ENCODE assay signal across 24 cellular contexts in genomic region chr19:28488006-28488405, GRCh38.
DNase-seq lines count a peak whose midpoint lies in the region; ATAC-seq and TF ChIP-seq lines count a peak whose summit lies in the region.
"Had no signal": no experiment of that assay in that cellular context is flagged by ENCODE, and none has a peak within 500 bp of the region (broad histone marks: within the 10 kb centered on the region; RNA-seq: fewer than 3 reads in every experiment).

No MANE protein-coding gene starts in this region.

- H3K4me2 ChIP-seq in BLaER1, result peak overlapping the region; percentile 87
- H3K4me2 ChIP-seq in GM23338, result no peak overlapping the region
- H3K4me2 ChIP-seq: PC-9, SK-N-SH had no signal

- intact Hi-C loops in left colon (cut with DNase I, micrococcal nuclease), result no loop called here

- no peak overlapping the region for H3K4me3 ChIP-seq in BLaER1
- H3K4me3 ChIP-seq in GM23338, result no peak overlapping the region
- no peak overlapping the region for H3K4me3 ChIP-seq in endodermal cell (ENCODE audit: low read length)
- H3K4me3 ChIP-seq: K562, MG63, PC-9 had no signal

- H3K9me2 ChIP-seq in GM23338 (ENCODE audit: insufficient read depth), result no peaks in the 10 kb centered on the region
- H3K9me2 ChIP-seq: SK-N-SH had no signal

- H3K27me3 ChIP-seq in BLaER1 (no peaks in the 10 kb centered on the region), GM23338 (ENCODE audit: insufficient read depth) (no peaks in the 10 kb centered on the region), endodermal cell (ENCODE audit: control insufficient read depth, insufficient read depth, low read length, poor library complexity, severe bottlenecking) (no peaks in the 10 kb centered on the region)
- H3K27me3 ChIP-seq: MG63 had no signal

- WGBS in endodermal cell (ENCODE audit: insufficient coverage in 1 of 2, insufficient read length in 1 of 2), 2 experiments, result 88 to 90% methylated on average over 3 to 6 of the region's 6 CpGs

- TF ChIP-seq CTCF in GM23338 (conservative IDR thresholded peaks at IDR 0.05; ENCODE audit: low read depth in 2 of 2) (no peak), endodermal cell (conservative IDR thresholded peaks at IDR 0.05) (no peak)

- H3K9me3 ChIP-seq in BLaER1, result no peaks in the 10 kb centered on the region
- no peaks in the 10 kb centered on the region for H3K9me3 ChIP-seq in endodermal cell (ENCODE audit: control insufficient read depth, low read length)
- H3K9me3 ChIP-seq: Caco-2, MG63, SK-N-SH had no signal

- peaks cover 2% of the 10 kb centered on the region for H3K27me3 Mint-ChIP-seq in GM23338 (ENCODE audit: insufficient read depth, low read depth, poor library complexity)
- no peaks in the 10 kb centered on the region for H3K27me3 Mint-ChIP-seq in endodermal cell (ENCODE audit: insufficient read depth)
- H3K27me3 Mint-ChIP-seq: CD4-positive, alpha-beta memory T cell; T-cell had no signal

- H3K4me1 ChIP-seq in BLaER1 (peaks cover 76% of the 10 kb centered on the region), GM23338 (ENCODE audit: insufficient read depth) (peaks cover 3% of the 10 kb centered on the region), endodermal cell (ENCODE audit: control insufficient read depth, insufficient read depth, low read length) (no peaks in the 10 kb centered on the region)
- H3K4me1 ChIP-seq: Caco-2 had no signal

- H3K27ac ChIP-seq in BLaER1 (peak overlapping the region; percentile 91), GM23338 (ENCODE audit: low read depth) (no peak overlapping the region), endodermal cell (ENCODE audit: low read depth, low read length) (no peak overlapping the region)
- H3K27ac ChIP-seq: PC-9 had no signal

- no peaks in the 10 kb centered on the region for H3F3A ChIP-seq in GM23338 (replicated peaks; ENCODE audit: low read depth)

- H3K4me1 Mint-ChIP-seq in GM23338 (peaks cover 26% of the 10 kb centered on the region), endodermal cell (peaks cover 20% of the 10 kb centered on the region)
- H3K4me1 Mint-ChIP-seq: CD4-positive, alpha-beta memory T cell had no signal

- no peaks in the 10 kb centered on the region for H3K36me3 ChIP-seq in BLaER1
- H3K36me3 ChIP-seq in GM23338 (ENCODE audit: insufficient read depth), result no peaks in the 10 kb centered on the region
- H3K36me3 ChIP-seq in endodermal cell (ENCODE audit: control insufficient read depth, insufficient read depth, low read length), result no peaks in the 10 kb centered on the region
- H3K36me3 ChIP-seq: MG63 had no signal

- no peaks in the 10 kb centered on the region for H3K79me2 ChIP-seq in GM23338 (replicated peaks; ENCODE audit: insufficient read depth)

- peak overlapping the region; percentile 17; the same call in 1 of the 2 replicates for H3K9ac ChIP-seq in BLaER1
- H3K9ac ChIP-seq in endodermal cell (ENCODE audit: extremely low read depth, low read length, poor library complexity, severe bottlenecking), result no peak overlapping the region
- H3K9ac ChIP-seq: SK-N-SH had no signal

- H4K20me1 ChIP-seq in BLaER1 (no peaks in the 10 kb centered on the region), GM23338 (replicated peaks; ENCODE audit: insufficient read depth) (no peaks in the 10 kb centered on the region)

- H3K4me3 Mint-ChIP-seq in GM23338 (no peak overlapping the region), endodermal cell (no peak overlapping the region)
- H3K4me3 Mint-ChIP-seq: T-cell had no signal

- H3K27ac Mint-ChIP-seq in GM23338 (peak overlapping the region; percentile 74; the same call in 1 of the 2 replicates), endodermal cell (no peak overlapping the region)
- H3K27ac Mint-ChIP-seq: CD4-positive, alpha-beta memory T cell; T-cell had no signal

- DNase-seq in GM23338 (ENCODE audit: low spot score), result peak; percentile 26
- peak; percentile 87 for DNase-seq in RPMI8226
- DNase-seq in left colon, result peak; percentile 45 to 59
- DNase-seq in dedifferentiated amniotic fluid mesenchymal stem cell (ENCODE audit: extremely low spot score), result no peak
- no peak for DNase-seq in endodermal cell
- DNase-seq: Caco-2; CD4-positive, alpha-beta memory T cell; DMS 273 treated with DMSO at 0.1 percent for 48 hours; GDM1; MG63; NCI-H1092; NCI-H1436 treated with DMSO at 0.1 percent for 48 hours; NCI-H1930; NCI-H2227 treated with DMSO at 0.1 percent for 48 hours; NCI-H510A; NCI-H774; PC-9; SIG-M5; SK-N-SH; T-cell had no signal

- peak; percentile 39 for ATAC-seq in GM23338
- ATAC-seq in left colon, result peak; percentile 70
- no peak for ATAC-seq in GM19397 (IDR thresholded peaks at IDR 0.05; ENCODE audit: unreplicated experiment)
- ATAC-seq in HG03196 (IDR thresholded peaks at IDR 0.05; ENCODE audit: unreplicated experiment), result no peak
- ATAC-seq: K562, T-cell had no signal

- no peak overlapping the region for H2AFZ ChIP-seq in GM23338
- H2AFZ ChIP-seq: PC-9 had no signal

- H3K9me3 Mint-ChIP-seq in GM23338 (no peaks in the 10 kb centered on the region), endodermal cell (no peaks in the 10 kb centered on the region)
- H3K9me3 Mint-ChIP-seq: T-cell had no signal

- no peaks in the 10 kb centered on the region for H3K36me3 Mint-ChIP-seq in GM23338 (ENCODE audit: low read depth)
- no peaks in the 10 kb centered on the region for H3K36me3 Mint-ChIP-seq in endodermal cell (ENCODE audit: low read depth)
- H3K36me3 Mint-ChIP-seq: CD4-positive, alpha-beta memory T cell; T-cell had no signal

TF ChIP-seq in GM23338, 12 proteins besides CTCF, POLR2A, EP300 and RAD21 (continues in another document):
- no peak for TF ChIP-seq JUNB (IDR thresholded peaks at IDR 0.05; ENCODE audit: unreplicated experiment)
- no peak for TF ChIP-seq EZH2phosphoT487 (IDR thresholded peaks at IDR 0.05; ENCODE audit: unreplicated experiment)
- TF ChIP-seq CREB1 (CRISPR knock-in tag; IDR thresholded peaks at IDR 0.05; ENCODE audit: low read depth), result no peak
- no peak for TF ChIP-seq ETS1 (IDR thresholded peaks at IDR 0.05)
- TF ChIP-seq ZNF331 (CRISPR knock-in tag; IDR thresholded peaks at IDR 0.05; ENCODE audit: low read depth), result no peak

Comparison
In these comparisons a context has a peak if more than half of its experiments do, and no peak if none do; other contexts are left out.
1. ATAC-seq: peak in GM23338 (single experiment) and left colon (single experiment); none in GM19397 (single experiment) and HG03196 (single experiment).
2. DNase-seq: peak in GM23338 (single experiment), RPMI8226 (single experiment) and left colon (2 of 2); none in dedifferentiated amniotic fluid mesenchymal stem cell (single experiment) and endodermal cell (single experiment).